ENCODE assay signal across 19 cellular contexts in the genomic region with DNA sequence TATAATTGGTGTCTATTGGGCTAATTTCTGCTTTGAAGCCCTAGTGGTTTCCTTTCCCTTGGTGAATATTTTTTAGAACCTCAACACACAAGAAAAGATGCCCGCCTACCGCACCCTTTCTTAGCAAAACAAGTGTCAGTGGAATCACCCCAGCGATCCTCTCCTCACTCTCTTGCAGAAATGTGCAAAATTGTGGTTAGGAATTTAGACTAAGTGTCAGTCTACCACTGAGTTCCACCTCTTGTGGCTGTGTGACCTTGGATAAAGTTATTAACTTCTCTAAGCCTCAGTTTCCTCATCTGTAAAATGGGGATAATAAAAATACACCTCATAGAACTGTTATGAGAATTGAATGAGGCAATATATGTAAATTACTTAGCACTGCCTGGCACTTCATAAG. TPM values are rescaled to one million over a fixed set of nuclear protein-coding genes. Genes with fewer than 3 reads are reported as not detected.
DNase-seq lines count a peak whose midpoint lies in the region; ATAC-seq and TF ChIP-seq lines count a peak whose summit lies in the region.
"Had no signal": no experiment of that assay in that cellular context is flagged by ENCODE, and none has a peak within 500 bp of the region (broad histone marks: within the 10 kb centered on the region; RNA-seq: fewer than 3 reads in every experiment).

No MANE protein-coding gene starts in this region.

- peaks cover 0 to 13% (median 0%) of the 10 kb centered on the region in 11 experiments; a peak in 3 of 22 replicates for H3K9me3 ChIP-seq in BLaER1 treated with 17β-estradiol and CSF1 and Interleukin-3, amounts not matched to agents 10 nM and 100 nM (replicated peaks in 1 of 11)
- H3K9me3 ChIP-seq in BE2C, result no peaks in the 10 kb centered on the region
- H3K9me3 ChIP-seq: uterus had no signal

- H3K27me3 ChIP-seq in BLaER1 treated with 17β-estradiol and CSF1 and Interleukin-3, amounts not matched to agents 10 nM and 100 nM, result peaks cover 0 to 7% (median 0%) of the 10 kb centered on the region in 11 experiments; a peak in 1 of 22 replicates
- H3K27me3 ChIP-seq in BE2C, result peaks cover 51% of the 10 kb centered on the region
- H3K27me3 ChIP-seq: hepatocyte, uterus had no signal

- CTCF ChIA-PET in activated CD4-positive, alpha-beta memory T cell treated with anti-CD3 and anti-CD28 coated beads, Interleukin-2, amount 10 ng/mL, durations not matched to agents 7 days and 5 days (lab: Charles Lee), result interaction anchor here (1.0 to 2.5 kb wide), 3 partner anchors 12 to 66 kb away, joined by 3 to 7 read pairs (median 3); no protein-coding TSS in a partner anchor
- CTCF ChIA-PET in MCF 10A (lab: Yijun Ruan, JAX), result no interaction called here

- no peak for TF ChIP-seq CTCF in BE2C (IDR thresholded peaks at IDR 0.05; ENCODE audit: low read depth, low read length)
- TF ChIP-seq CTCF in MCF 10A (IDR thresholded peaks at IDR 0.05; ENCODE audit: unreplicated experiment), result no peak

- peak; percentile 82 for DNase-seq in activated CD4-positive, alpha-beta T cell treated with anti-CD3 and anti-CD28 coated beads, Interleukin-2, amount 10 ng/mL, durations not matched to agents 24 days and 14 days
- DNase-seq in activated CD4-positive, alpha-beta T cell treated with anti-CD3 and anti-CD28 coated beads for 4 hours, result no peak
- peak; percentile 51 for DNase-seq in activated CD4-positive, alpha-beta memory T cell treated with anti-CD3 and anti-CD28 coated beads, Interleukin-2, amount 10 ng/mL, durations not matched to agents 7 days and 5 days
- DNase-seq in immature natural killer cell (peak; percentile 63 to 65 (median 65)), BE2C (no peak), MCF 10A (ENCODE audit: unreplicated experiment) (no peak)
- DNase-seq: amygdala, caudate nucleus, H7, mesendoderm, NCI-H1417 treated with DMSO at 0.1 percent for 48 hours, uterus had no signal

- H4K20me1 ChIP-seq in BLaER1 treated with 17β-estradiol and CSF1 and Interleukin-3, amounts not matched to agents 10 nM and 100 nM, result no peaks in the 10 kb centered on the region

- peaks cover 0 to 52% (median 0%) of the 10 kb centered on the region in 11 experiments; a peak in 5 of 22 replicates for H3K36me3 ChIP-seq in BLaER1 treated with 17β-estradiol and CSF1 and Interleukin-3, amounts not matched to agents 10 nM and 100 nM
- H3K36me3 ChIP-seq in BE2C, result no peaks in the 10 kb centered on the region
- H3K36me3 ChIP-seq: uterus had no signal

- peak overlapping the region in 6 of 11 experiments; percentile 34 to 83 (median 68); a peak in 11 of 22 replicates for H3K9ac ChIP-seq in BLaER1 treated with 17β-estradiol and CSF1 and Interleukin-3, amounts not matched to agents 10 nM and 100 nM

- peak overlapping the region; percentile 58 to 93 (median 72) for H3K27ac ChIP-seq in BLaER1 treated with 17β-estradiol and CSF1 and Interleukin-3, amounts not matched to agents 10 nM and 100 nM
- H3K27ac ChIP-seq: hepatocyte, SK-N-MC, uterus had no signal

- peaks cover 47 to 100% (median 53%) of the 10 kb centered on the region in 10 experiments for H3K4me1 ChIP-seq in BLaER1 treated with 17β-estradiol and CSF1 and Interleukin-3, amounts not matched to agents 10 nM and 100 nM
- no peaks in the 10 kb centered on the region for H3K4me1 ChIP-seq in BE2C
- H3K4me1 ChIP-seq: uterus had no signal

- no peak overlapping the region for H3K4me3 ChIP-seq in BLaER1 treated with 17β-estradiol and CSF1 and Interleukin-3, amounts not matched to agents 10 nM and 100 nM
- H3K4me3 ChIP-seq in BE2C (ENCODE audit: low read depth, low read length), result no peak overlapping the region
- H3K4me3 ChIP-seq: hepatocyte, SK-N-MC, uterus had no signal

- ATAC-seq in HG03025 (IDR thresholded peaks at IDR 0.05; ENCODE audit: low FRiP score, unreplicated experiment), result no peak
- ATAC-seq: Panc1 had no signal

- POLR2A ChIA-PET in activated CD4-positive, alpha-beta memory T cell treated with anti-CD3 and anti-CD28 coated beads, Interleukin-2, amount 10 ng/mL, durations not matched to agents 7 days and 5 days (lab: Charles Lee), result interaction anchor here (0.9 to 4.0 kb wide), 11 partner anchors 9 to 172 kb away, joined by 3 to 49 read pairs (median 4); a partner anchor contains a TSS
- POLR2A ChIA-PET in MCF 10A (lab: Yijun Ruan, JAX), result interaction anchor here (0.7 to 0.9 kb wide), 2 partner anchors 9 to 53 kb away, joined by 4 read pairs; no protein-coding TSS in a partner anchor

- intact Hi-C loops in activated CD4-positive, alpha-beta T cell treated with anti-CD3 and anti-CD28 coated beads, Interleukin-2, amount 10 ng/mL, durations not matched to agents 24 days and 14 days (cut with micrococcal nuclease), result no loop called here
- intact Hi-C loops in MCF 10A (cut with micrococcal nuclease), result no loop called here

- peaks cover 68% of the 10 kb centered on the region for H3K36me3 Mint-ChIP-seq in activated CD4-positive, alpha-beta T cell treated with anti-CD3 and anti-CD28 coated beads, Interleukin-2, amount 10 ng/mL, durations not matched to agents 24 days and 14 days (ENCODE audit: low read depth)
- peaks cover 31% of the 10 kb centered on the region for H3K36me3 Mint-ChIP-seq in activated CD4-positive, alpha-beta memory T cell treated with anti-CD3 and anti-CD28 coated beads, Interleukin-2, amount 10 ng/mL, durations not matched to agents 7 days and 5 days (ENCODE audit: low read depth)
- H3K36me3 Mint-ChIP-seq in immature natural killer cell, result peaks cover 8 to 26% (median 14%) of the 10 kb centered on the region in 3 donors
- H3K36me3 Mint-ChIP-seq in MCF 10A (ENCODE audit: insufficient read depth, unreplicated experiment), result peaks cover 18% of the 10 kb centered on the region

- H3K4me1 Mint-ChIP-seq in activated CD4-positive, alpha-beta T cell treated with anti-CD3 and anti-CD28 coated beads, Interleukin-2, amount 10 ng/mL, durations not matched to agents 24 days and 14 days, result peaks cover 63% of the 10 kb centered on the region
- H3K4me1 Mint-ChIP-seq in activated CD4-positive, alpha-beta memory T cell treated with anti-CD3 and anti-CD28 coated beads, Interleukin-2, amount 10 ng/mL, durations not matched to agents 7 days and 5 days, result peaks cover 31% of the 10 kb centered on the region
- H3K4me1 Mint-ChIP-seq in immature natural killer cell (peaks cover 6% of the 10 kb centered on the region in 2 donors), MCF 10A (ENCODE audit: insufficient read depth, unreplicated experiment) (no peaks in the 10 kb centered on the region)
- H3K4me1 Mint-ChIP-seq: neural crest cell had no signal

- H3K4me3 Mint-ChIP-seq in activated CD4-positive, alpha-beta T cell treated with anti-CD3 and anti-CD28 coated beads, Interleukin-2, amount 10 ng/mL, durations not matched to agents 24 days and 14 days, result no peak overlapping the region
- no peak overlapping the region for H3K4me3 Mint-ChIP-seq in activated CD4-positive, alpha-beta memory T cell treated with anti-CD3 and anti-CD28 coated beads, Interleukin-2, amount 10 ng/mL, durations not matched to agents 7 days and 5 days
- H3K4me3 Mint-ChIP-seq in immature natural killer cell, result peak overlapping the region in 4 of 5 donors; percentile 14 to 83 (median 72)
- H3K4me3 Mint-ChIP-seq in MCF 10A (ENCODE audit: unreplicated experiment), result no peak overlapping the region
- H3K4me3 Mint-ChIP-seq: neural crest cell had no signal

- H3K27me3 Mint-ChIP-seq in activated CD4-positive, alpha-beta T cell treated with anti-CD3 and anti-CD28 coated beads, Interleukin-2, amount 10 ng/mL, durations not matched to agents 24 days and 14 days, result no peaks in the 10 kb centered on the region
- no peaks in the 10 kb centered on the region for H3K27me3 Mint-ChIP-seq in activated CD4-positive, alpha-beta memory T cell treated with anti-CD3 and anti-CD28 coated beads, Interleukin-2, amount 10 ng/mL, durations not matched to agents 7 days and 5 days
- peaks cover 5 to 22% (median 6%) of the 10 kb centered on the region in 3 donors for H3K27me3 Mint-ChIP-seq in immature natural killer cell (ENCODE audit: low read depth in 3 of 3)
- H3K27me3 Mint-ChIP-seq in MCF 10A (ENCODE audit: insufficient read depth, unreplicated experiment), result no peaks in the 10 kb centered on the region

- peak overlapping the region; percentile 56 to 83 (median 74) for H3K4me2 ChIP-seq in BLaER1 treated with 17β-estradiol and CSF1 and Interleukin-3, amounts not matched to agents 10 nM and 100 nM
- H3K4me2 ChIP-seq: hepatocyte had no signal

- peaks cover 5% of the 10 kb centered on the region for H3K9me3 Mint-ChIP-seq in activated CD4-positive, alpha-beta T cell treated with anti-CD3 and anti-CD28 coated beads, Interleukin-2, amount 10 ng/mL, durations not matched to agents 24 days and 14 days
- H3K9me3 Mint-ChIP-seq in activated CD4-positive, alpha-beta memory T cell treated with anti-CD3 and anti-CD28 coated beads, Interleukin-2, amount 10 ng/mL, durations not matched to agents 7 days and 5 days, result no peaks in the 10 kb centered on the region
- no peaks in the 10 kb centered on the region for H3K9me3 Mint-ChIP-seq in immature natural killer cell
- H3K9me3 Mint-ChIP-seq in MCF 10A (ENCODE audit: unreplicated experiment), result no peaks in the 10 kb centered on the region
- H3K9me3 Mint-ChIP-seq: neural crest cell had no signal

- no peak overlapping the region for H3K27ac Mint-ChIP-seq in activated CD4-positive, alpha-beta T cell treated with anti-CD3 and anti-CD28 coated beads, Interleukin-2, amount 10 ng/mL, durations not matched to agents 24 days and 14 days
- no peak overlapping the region for H3K27ac Mint-ChIP-seq in activated CD4-positive, alpha-beta memory T cell treated with anti-CD3 and anti-CD28 coated beads, Interleukin-2, amount 10 ng/mL, durations not matched to agents 7 days and 5 days
- peak overlapping the region in 5 of 6 donors; percentile 31 to 47 (median 32) for H3K27ac Mint-ChIP-seq in immature natural killer cell
- H3K27ac Mint-ChIP-seq in MCF 10A (ENCODE audit: low read depth, unreplicated experiment), result no peak overlapping the region

- no TSS peak for BruUV-seq in MCF 10A (replicated peaks; lab: Mats Ljungman, UMichigan)

RNA-seq across cellular contexts. Expression of a gene that starts 5.3 kb away (rescaled TPM):
- 303 and 318 TPM in 2 replicates for total RNA-seq in activated CD4-positive, alpha-beta T cell treated with anti-CD3 and anti-CD28 coated beads, Interleukin-2, amount 10 ng/mL, durations not matched to agents 24 days and 14 days
- total RNA-seq in activated CD4-positive, alpha-beta memory T cell treated with anti-CD3 and anti-CD28 coated beads, Interleukin-2, amount 10 ng/mL, durations not matched to agents 7 days and 5 days, result 100 to 1,000 TPM; 102 to 103 TPM
- polyA plus RNA-seq in immature natural killer cell, result 10 to 100 TPM; 16.8 to 37.7 (median 26.3) TPM
- polyA plus RNA-seq in BE2C (2012; ENCODE audit: insufficient read depth, insufficient read length, low read depth), result not detected
- 0.10 TPM in 1 of 2 replicates, not detected in the other for total RNA-seq in MCF 10A (2022)
- total RNA-seq: H7, neural crest cell, renal cortical epithelial cell had no signal

RNA-seq across cellular contexts. Expression of a gene that starts 22.1 kb away (rescaled TPM):
- total RNA-seq in activated CD4-positive, alpha-beta T cell treated with anti-CD3 and anti-CD28 coated beads, Interleukin-2, amount 10 ng/mL, durations not matched to agents 24 days and 14 days, result 64.6 and 65.4 TPM in 2 replicates
- 10 to 100 TPM; 34.0 to 34.9 TPM for total RNA-seq in activated CD4-positive, alpha-beta memory T cell treated with anti-CD3 and anti-CD28 coated beads, Interleukin-2, amount 10 ng/mL, durations not matched to agents 7 days and 5 days
- polyA plus RNA-seq in immature natural killer cell, result 1 to 10 TPM; 4.2 to 5.2 (median 4.8) TPM
- polyA plus RNA-seq in BE2C (2012; ENCODE audit: insufficient read depth, insufficient read length, low read depth), result 1.2 TPM
- total RNA-seq in MCF 10A (2022), result 11.9 and 17.7 TPM in 2 replicates

RNA-seq across cellular contexts. Expression of a gene that starts 34.0 kb away (rescaled TPM):
- total RNA-seq in activated CD4-positive, alpha-beta T cell treated with anti-CD3 and anti-CD28 coated beads, Interleukin-2, amount 10 ng/mL, durations not matched to agents 24 days and 14 days, result 18.5 and 19.3 TPM in 2 replicates
- total RNA-seq in activated CD4-positive, alpha-beta memory T cell treated with anti-CD3 and anti-CD28 coated beads, Interleukin-2, amount 10 ng/mL, durations not matched to agents 7 days and 5 days, result 1 to 10 TPM; 3.8 to 5.3 TPM
- 1 to 10 TPM in 1 of 3 donors, under 1 TPM in 2; 0.17 to 1.5 (median 0.49) TPM for polyA plus RNA-seq in immature natural killer cell
- not detected for polyA plus RNA-seq in BE2C (2012; ENCODE audit: insufficient read depth, insufficient read length, low read depth)
- 7.0 and 13.7 TPM in 2 replicates for total RNA-seq in MCF 10A (2022)
- total RNA-seq: neural crest cell had no signal

RNA-seq across cellular contexts. Expression of a gene that starts 53.6 kb away (rescaled TPM):
- total RNA-seq in activated CD4-positive, alpha-beta T cell treated with anti-CD3 and anti-CD28 coated beads, Interleukin-2, amount 10 ng/mL, durations not matched to agents 24 days and 14 days, result 0.02 and 0.05 TPM in 2 replicates
- total RNA-seq in activated CD4-positive, alpha-beta memory T cell treated with anti-CD3 and anti-CD28 coated beads, Interleukin-2, amount 10 ng/mL, durations not matched to agents 7 days and 5 days, result not detected
- not detected for polyA plus RNA-seq in immature natural killer cell
- polyA plus RNA-seq in BE2C (2012; ENCODE audit: insufficient read depth, insufficient read length, low read depth), result 0.08 TPM
- total RNA-seq in MCF 10A (2022), result not detected in 2 replicates

Comparison
In these comparisons a context has a peak if more than half of its experiments do, and no peak if none do; other contexts are left out.
1. DNase-seq: peak in activated CD4-positive, alpha-beta T cell treated with anti-CD3 and anti-CD28 coated beads, Interleukin-2, amount 10 ng/mL, durations not matched to agents 24 days and 14 days (single experiment), activated CD4-positive, alpha-beta memory T cell treated with anti-CD3 and anti-CD28 coated beads, Interleukin-2, amount 10 ng/mL, durations not matched to agents 7 days and 5 days (single experiment) and immature natural killer cell (3 of 3); none in activated CD4-positive, alpha-beta T cell treated with anti-CD3 and anti-CD28 coated beads for 4 hours (0 of 2), BE2C (single experiment) and MCF 10A (single experiment).
2. H3K27ac Mint-ChIP-seq: peak in immature natural killer cell (5 of 6); none in activated CD4-positive, alpha-beta T cell treated with anti-CD3 and anti-CD28 coated beads, Interleukin-2, amount 10 ng/mL, durations not matched to agents 24 days and 14 days (single experiment), activated CD4-positive, alpha-beta memory T cell treated with anti-CD3 and anti-CD28 coated beads, Interleukin-2, amount 10 ng/mL, durations not matched to agents 7 days and 5 days (single experiment) and MCF 10A (single experiment).
3. H3K4me3 Mint-ChIP-seq: peak in immature natural killer cell (4 of 5); none in activated CD4-positive, alpha-beta T cell treated with anti-CD3 and anti-CD28 coated beads, Interleukin-2, amount 10 ng/mL, durations not matched to agents 24 days and 14 days (single experiment), activated CD4-positive, alpha-beta memory T cell treated with anti-CD3 and anti-CD28 coated beads, Interleukin-2, amount 10 ng/mL, durations not matched to agents 7 days and 5 days (single experiment) and MCF 10A (single experiment).
4. RNA of a gene that starts 5.3 kb away (total RNA-seq): 303 to 318 TPM in activated CD4-positive, alpha-beta T cell treated with anti-CD3 and anti-CD28 coated beads, Interleukin-2, amount 10 ng/mL, durations not matched to agents 24 days and 14 days and 102 to 103 TPM in activated CD4-positive, alpha-beta memory T cell treated with anti-CD3 and anti-CD28 coated beads, Interleukin-2, amount 10 ng/mL, durations not matched to agents 7 days and 5 days; 0.10 TPM in MCF 10A; every median in the first group is over 10 times any median in the second.